In genomic region chr2:195532628-195533271, GRCh38 we compare ENCODE assay signal across 8 cellular contexts.
DNase-seq lines count a peak whose midpoint lies in the region; ATAC-seq and TF ChIP-seq lines count a peak whose summit lies in the region.

No MANE protein-coding gene starts in this region.

- no peak overlapping the region for H4K8ac ChIP-seq in H9 (replicated peaks; ENCODE audit: insufficient read length, low read depth, low read length)

- H3K27me3 Mint-ChIP-seq in MCF 10A (ENCODE audit: insufficient read depth, unreplicated experiment), result no peaks in the 10 kb centered on the region
- H3K27me3 Mint-ChIP-seq in H9 (ENCODE audit: low read depth), result no peaks in the 10 kb centered on the region

- no peak overlapping the region for H2BK15ac ChIP-seq in H9 (ENCODE audit: low read depth, low read length)

- no peak overlapping the region for H2BK120ac ChIP-seq in H9 (ENCODE audit: low read depth, low read length, poor library complexity, severe bottlenecking)

- H2BK5ac ChIP-seq in H9 (ENCODE audit: insufficient read length, low read length), result no peak overlapping the region

- no peaks in the 10 kb centered on the region for H3K23me2 ChIP-seq in H9 (ENCODE audit: insufficient read length, low read depth, low read length, poor library complexity, severe bottlenecking)

- H3K4me2 ChIP-seq in DOHH2 (ENCODE audit: low read length) (peak overlapping the region; percentile 67), H9 (ENCODE audit: insufficient read depth, insufficient read length, low read length) (no peak overlapping the region)

- TF ChIP-seq CTCF in DOHH2 (IDR thresholded peaks at IDR 0.05; ENCODE audit: low read depth, low read length, poor library complexity, severe bottlenecking) (no peak), MCF 10A (IDR thresholded peaks at IDR 0.05; ENCODE audit: unreplicated experiment) (no peak), H9 (conservative IDR thresholded peaks at IDR 0.05) (no peak)

- H3K4me3 Mint-ChIP-seq in MCF 10A (ENCODE audit: unreplicated experiment), result peak overlapping the region; percentile 38
- no peak overlapping the region for H3K4me3 Mint-ChIP-seq in H9

- no peaks in the 10 kb centered on the region for H3K79me1 ChIP-seq in H9 (ENCODE audit: insufficient read depth, low read depth, low read length, poor library complexity, severe bottlenecking)

- H3K18ac ChIP-seq in H9 (ENCODE audit: insufficient read length, low read depth, low read length), result no peak overlapping the region

- no peak overlapping the region for H4K5ac ChIP-seq in H9 (ENCODE audit: insufficient read length, low read depth, low read length)

- H3K27me3 ChIP-seq in DOHH2 (ENCODE audit: control insufficient read depth, low read length) (no peaks in the 10 kb centered on the region), H9 (ENCODE audit: insufficient read depth, low read length) (no peaks in the 10 kb centered on the region)

- H3K9me3 Mint-ChIP-seq in MCF 10A (ENCODE audit: unreplicated experiment), result no peaks in the 10 kb centered on the region
- 0 out of 5 replicates have a peak, but pooled peaks cover 0 to 2% of the 10 kb centered on the region in 2 experiments for H3K9me3 Mint-ChIP-seq in H9

- no peak overlapping the region for H3K4ac ChIP-seq in H9 (ENCODE audit: low read depth, low read length)

- no peak overlapping the region for H3K9ac ChIP-seq in H9 (ENCODE audit: extremely low read depth, insufficient read length, low read length)

- H3K4me1 Mint-ChIP-seq in MCF 10A (ENCODE audit: insufficient read depth, unreplicated experiment), result peaks cover 24% of the 10 kb centered on the region
- H3K4me1 Mint-ChIP-seq in H9, result peaks cover 9 to 13% of the 10 kb centered on the region in 2 experiments

- H2AFZ ChIP-seq in H9 (ENCODE audit: low read length), result no peak overlapping the region

- peak overlapping the region; percentile 44 for H3K4me3 ChIP-seq in DOHH2 (ENCODE audit: low read length)
- H3K4me3 ChIP-seq in skin epidermis, result peak overlapping the region in 3 of 7 experiments; percentile 3 to 22 (median 6)

- H3F3A ChIP-seq in DOHH2 (ENCODE audit: control insufficient read depth, insufficient read depth), result no peaks in the 10 kb centered on the region

- H3K9me2 ChIP-seq in DOHH2 (replicated peaks; ENCODE audit: control insufficient read depth, low read length), result no peaks in the 10 kb centered on the region

- peaks cover 19% of the 10 kb centered on the region for H3K4me1 ChIP-seq in DOHH2 (ENCODE audit: control insufficient read depth, low read length)
- no peaks in the 10 kb centered on the region; the same call in 1 of the 2 replicates for H3K4me1 ChIP-seq in H9 (ENCODE audit: insufficient read depth, low read length)

- H3K56ac ChIP-seq in H9 (ENCODE audit: insufficient read length, low read depth, low read length), result no peak overlapping the region

- peak overlapping the region; percentile 91 for H3K27ac Mint-ChIP-seq in MCF 10A (ENCODE audit: low read depth, unreplicated experiment)
- H3K27ac Mint-ChIP-seq in H9, result no peak overlapping the region

- no peaks in the 10 kb centered on the region for H3K36me3 ChIP-seq in DOHH2 (ENCODE audit: control insufficient read depth, low read length)

- H3K23ac ChIP-seq in H9 (ENCODE audit: insufficient read length, low read depth, low read length), result no peak overlapping the region

- H3K36me3 Mint-ChIP-seq in MCF 10A (ENCODE audit: insufficient read depth, unreplicated experiment), result no peaks in the 10 kb centered on the region
- H3K36me3 Mint-ChIP-seq in H9 (ENCODE audit: insufficient read depth in 1 of 3, low read depth in 3 of 3), result no peaks in the 10 kb centered on the region

- H3K27ac ChIP-seq in DOHH2 (ENCODE audit: low read depth, low read length) (no peak overlapping the region), skin epidermis (peak overlapping the region in 16 of 21 experiments; percentile 27 to 88 (median 67)), H9 (ENCODE audit: insufficient read length, low read depth, low read length) (no peak overlapping the region)

- peak; percentile 49 for ATAC-seq in GM21529 (IDR thresholded peaks at IDR 0.05; ENCODE audit: unreplicated experiment)

- DNase-seq in LoVo (ENCODE audit: low spot score) (peak; percentile 18), MCF 10A (ENCODE audit: unreplicated experiment) (peak; percentile 25), H9 (no peak), cerebellar cortex (ENCODE audit: low spot score) (no peak)
- DNase-seq in stimulated activated CD8-positive, alpha-beta memory T cell treated with anti-CD3 and anti-CD28 coated beads, Interleukin-4, amount 100 ng/mL, for 48 hours, result no peak

- BruUV-seq in MCF 10A (replicated peaks; lab: Mats Ljungman, UMichigan), result no TSS peak

- CTCF ChIA-PET in MCF 10A (lab: Yijun Ruan, JAX), result interaction anchor here (0.8 to 1.9 kb wide), 5 partner anchors 31 to 130 kb away, joined by 5 to 8 read pairs (median 8); no protein-coding TSS in a partner anchor

- no peak overlapping the region for H3T11ph ChIP-seq in H9 (ENCODE audit: low read length)

- POLR2A ChIA-PET in MCF 10A (lab: Yijun Ruan, JAX), result interaction anchor here (1.5 to 3.8 kb wide), 4 partner anchors 12 to 125 kb away, joined by 8 to 33 read pairs (median 10); partner anchors contain the start of gene SLC39A10

- no peak overlapping the region for H2AK5ac ChIP-seq in H9 (ENCODE audit: insufficient read length, low read length)

- no peak overlapping the region for H4K91ac ChIP-seq in H9 (ENCODE audit: insufficient read length, low read depth, low read length)

- intact Hi-C loops in MCF 10A (cut with micrococcal nuclease), result loop anchor here (5.0 kb wide), 1 partner anchor 215 kb away; no protein-coding TSS in a partner anchor

- H4K20me1 ChIP-seq in DOHH2 (ENCODE audit: control insufficient read depth, insufficient read depth, low read depth, low read length) (no peaks in the 10 kb centered on the region), H9 (ENCODE audit: control insufficient read depth, insufficient read depth, insufficient read length) (no peaks in the 10 kb centered on the region)

- no peak overlapping the region for H2BK20ac ChIP-seq in H9 (ENCODE audit: low read depth, low read length, poor library complexity, severe bottlenecking)

- no peaks in the 10 kb centered on the region for H3K79me2 ChIP-seq in DOHH2 (ENCODE audit: control insufficient read depth, low read length)
- H3K79me2 ChIP-seq in H9 (ENCODE audit: insufficient read depth, low read length), result no peaks in the 10 kb centered on the region

- H3K14ac ChIP-seq in H9 (ENCODE audit: insufficient read depth, low read length), result no peak overlapping the region

- no peaks in the 10 kb centered on the region for H3K9me3 ChIP-seq in DOHH2 (ENCODE audit: control insufficient read depth, insufficient read depth, low read length)
- no peaks in the 10 kb centered on the region for H3K9me3 ChIP-seq in H9 (ENCODE audit: control insufficient read depth, low read depth, low read length)

- no peak overlapping the region for H2BK12ac ChIP-seq in H9 (ENCODE audit: insufficient read length, low read depth, low read length)

- no CpG with 5 or more reads among the region's 5 CpGs for WGBS in H9 (ENCODE audit: extremely low coverage, insufficient read length, low lambda C conversion rate)

Comparison
In these comparisons a context has a peak if more than half of its experiments do, and no peak if none do; other contexts are left out.
1. H3K27ac ChIP-seq: peak in skin epidermis (16 of 21); none in DOHH2 (single experiment) and H9 (single experiment).
2. DNase-seq: peak in LoVo (single experiment) and MCF 10A (single experiment); none in stimulated activated CD8-positive, alpha-beta memory T cell treated with anti-CD3 and anti-CD28 coated beads, Interleukin-4, amount 100 ng/mL, for 48 hours (single experiment), H9 (single experiment) and cerebellar cortex (single experiment).